11 cellular contexts compared by ENCODE assay signal in the genomic region with DNA sequence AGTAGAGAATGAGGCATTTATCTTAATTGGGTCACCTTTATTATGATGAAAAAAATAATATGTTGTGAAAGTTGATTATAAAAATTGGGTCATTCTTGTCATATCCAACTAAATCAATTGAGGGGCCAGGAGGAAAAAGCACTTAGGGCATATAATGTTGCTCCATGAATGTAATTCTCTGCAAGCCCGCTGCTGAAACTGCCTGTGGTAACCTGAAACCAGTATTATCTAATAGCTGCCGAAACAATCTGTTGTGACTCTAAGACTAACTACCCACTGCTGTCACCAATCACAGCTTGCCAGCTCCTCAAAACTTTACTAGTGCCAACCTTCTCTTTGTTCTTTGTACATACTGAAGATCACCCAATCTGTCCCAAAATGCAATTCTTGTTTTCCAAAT.
A peak's percentile ranks its signal among the peaks of the same experiment; 100 is the strongest.
DNase-seq lines count a peak whose midpoint lies in the region; ATAC-seq and TF ChIP-seq lines count a peak whose summit lies in the region.
"Had no signal": no experiment of that assay in that cellular context is flagged by ENCODE, and none has a peak within 500 bp of the region (broad histone marks: within the 10 kb centered on the region; RNA-seq: fewer than 3 reads in every experiment).

No MANE protein-coding gene starts in this region.

- ATAC-seq in HG03571 (IDR thresholded peaks at IDR 0.05; ENCODE audit: unreplicated experiment): no peak
- ATAC-seq: activated CD4-positive, CD25-positive, alpha-beta regulatory T cell treated with anti-CD3 and anti-CD28 coated beads, Interleukin-2, amount 50 U/mL, for 24 hours; Panc1 had no signal

- H3K27me3 ChIP-seq in fibroblast of lung (ENCODE audit: control insufficient read depth, insufficient read depth, low read length): no peaks in the 10 kb centered on the region

- TF ChIP-seq CTCF in fibroblast of lung (conservative IDR thresholded peaks at IDR 0.05 in 1 of 2, IDR thresholded peaks at IDR 0.05 in 1 of 2; ENCODE audit: low read depth in 1 of 2, low read length in 2 of 2) (no peak), retinal pigment epithelial cell (conservative IDR thresholded peaks at IDR 0.05; ENCODE audit: low read depth, low read length) (no peak)

- no peaks in the 10 kb centered on the region for H3K9me3 ChIP-seq in fibroblast of lung (ENCODE audit: control insufficient read depth, insufficient read depth, low read depth, low read length)

- no peaks in the 10 kb centered on the region for H3K4me1 ChIP-seq in fibroblast of lung (ENCODE audit: control insufficient read depth, extremely low read depth, insufficient read depth, low read length)

- H3K9ac ChIP-seq in fibroblast of lung (ENCODE audit: insufficient read depth, low read length): no peak overlapping the region

- H3K79me2 ChIP-seq in fibroblast of lung (ENCODE audit: control insufficient read depth, insufficient read depth, low read length): no peaks in the 10 kb centered on the region

- no peak overlapping the region for H3K4me2 ChIP-seq in fibroblast of lung (ENCODE audit: extremely low read depth, insufficient read depth, low read length)

- no peak overlapping the region for H3K4me3 ChIP-seq in fibroblast of lung (replicated peaks in 1 of 4; ENCODE audit: control extremely low read depth in 1 of 4, insufficient read depth in 1 of 4, low read depth in 3 of 4, low read length in 4 of 4)
- no peak overlapping the region for H3K4me3 ChIP-seq in retinal pigment epithelial cell (ENCODE audit: low read length)

- no peaks in the 10 kb centered on the region for H4K20me1 ChIP-seq in fibroblast of lung (ENCODE audit: control insufficient read depth, extremely low read depth, insufficient read depth, low read length)

- no peaks in the 10 kb centered on the region for H3K36me3 ChIP-seq in fibroblast of lung (ENCODE audit: control insufficient read depth, insufficient read depth, low read length)

- DNase-seq in LHCN-M2 (ENCODE audit: low read depth) (peak; percentile 24), NCI-H82 (lab: John Stamatoyannopoulos, UW) (peak; percentile 80), fibroblast of lung (ENCODE audit: low read depth in 2 of 2) (peak; percentile 65 to 69), retinal pigment epithelial cell (ENCODE audit: low read depth) (peak; percentile 19), foreskin melanocyte (no peak), HUDEP-2 (lab: John Stamatoyannopoulos, UW; ENCODE audit: unreplicated experiment in 76 of 76) (no peak)
- DNase-seq: DMS53; stimulated activated CD4-positive, alpha-beta T cell treated with anti-CD3 and anti-CD28 coated beads, Interleukin-12 subunit alpha, Interleukin-12 subunit beta, amount 100 ng/mL, for 4 hours had no signal

- H3K27ac ChIP-seq in fibroblast of lung (ENCODE audit: insufficient read depth, low read length): no peak overlapping the region

- no peak overlapping the region for H2AFZ ChIP-seq in fibroblast of lung (ENCODE audit: low read length)

Comparison
In these comparisons a context has a peak if more than half of its experiments do, and no peak if none do; other contexts are left out.
1. DNase-seq: peak in LHCN-M2 (single experiment), NCI-H82 (single experiment), fibroblast of lung (2 of 2) and retinal pigment epithelial cell (single experiment); none in foreskin melanocyte (single experiment) and HUDEP-2 (0 of 76).